ENCODE assay signal across 1 cellular context in genomic region chr11:66366844-66367477, GRCh38.
TF ChIP-seq lines count a peak whose summit lies in the region.

No MANE protein-coding gene starts in this region.

TF ChIP-seq in H1, 55 proteins besides CTCF, POLR2A, EP300 and RAD21:
- TF ChIP-seq POLR2AphosphoS5 (IDR thresholded peaks at IDR 0.05; ENCODE audit: low read depth, low read length) (peak; percentile 11; the same call in 1 of the 2 replicates), SIN3A (conservative IDR thresholded peaks at IDR 0.05 in 1 of 2, IDR thresholded peaks at IDR 0.05 in 1 of 2; ENCODE audit: low read depth in 1 of 2, low read length in 2 of 2) (no peak)
